In the genomic region with DNA sequence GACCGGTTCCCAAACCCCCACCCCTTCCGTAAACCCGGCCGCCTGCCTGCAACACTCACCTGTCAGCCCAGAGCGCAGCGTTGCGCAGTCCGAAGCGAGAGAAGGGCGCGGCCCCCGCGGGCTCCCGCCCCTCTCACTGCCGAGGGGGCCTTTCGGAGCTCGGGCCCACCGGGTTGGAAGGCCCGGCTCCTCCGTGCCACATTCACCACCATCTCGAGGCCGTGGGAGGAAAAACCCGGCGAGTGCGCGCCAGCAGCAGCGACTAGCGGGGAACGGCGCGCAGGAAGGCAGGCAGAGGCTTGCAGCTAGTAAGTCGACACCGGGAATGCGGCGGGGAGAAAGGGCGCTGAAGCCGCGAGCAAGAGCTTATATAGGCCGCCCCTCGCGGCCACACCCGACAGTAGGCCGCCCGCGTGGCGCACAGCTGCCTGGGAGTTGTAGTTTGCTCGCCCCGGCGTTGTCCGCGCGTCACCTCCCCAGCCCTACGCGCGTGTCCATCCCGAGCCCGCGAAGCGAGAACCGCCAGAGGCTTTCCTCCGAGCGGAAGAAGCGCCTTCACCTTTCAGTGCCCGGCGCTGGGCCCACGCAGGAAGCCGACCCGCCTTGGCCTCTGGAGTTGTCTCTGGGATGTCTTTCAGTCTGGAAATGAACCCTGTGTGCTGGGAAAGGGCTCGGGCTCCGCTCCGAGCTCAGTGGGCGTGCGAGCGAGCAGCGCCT, we compare ENCODE assay signal across 1 cellular context.
TF ChIP-seq lines count a peak whose summit lies in the region.

No MANE protein-coding gene starts in this region.

TF ChIP-seq in K562, 482 proteins besides CTCF, POLR2A, EP300 and RAD21 (continued from another document and continues in another):
- TF ChIP-seq, protein P1, sequence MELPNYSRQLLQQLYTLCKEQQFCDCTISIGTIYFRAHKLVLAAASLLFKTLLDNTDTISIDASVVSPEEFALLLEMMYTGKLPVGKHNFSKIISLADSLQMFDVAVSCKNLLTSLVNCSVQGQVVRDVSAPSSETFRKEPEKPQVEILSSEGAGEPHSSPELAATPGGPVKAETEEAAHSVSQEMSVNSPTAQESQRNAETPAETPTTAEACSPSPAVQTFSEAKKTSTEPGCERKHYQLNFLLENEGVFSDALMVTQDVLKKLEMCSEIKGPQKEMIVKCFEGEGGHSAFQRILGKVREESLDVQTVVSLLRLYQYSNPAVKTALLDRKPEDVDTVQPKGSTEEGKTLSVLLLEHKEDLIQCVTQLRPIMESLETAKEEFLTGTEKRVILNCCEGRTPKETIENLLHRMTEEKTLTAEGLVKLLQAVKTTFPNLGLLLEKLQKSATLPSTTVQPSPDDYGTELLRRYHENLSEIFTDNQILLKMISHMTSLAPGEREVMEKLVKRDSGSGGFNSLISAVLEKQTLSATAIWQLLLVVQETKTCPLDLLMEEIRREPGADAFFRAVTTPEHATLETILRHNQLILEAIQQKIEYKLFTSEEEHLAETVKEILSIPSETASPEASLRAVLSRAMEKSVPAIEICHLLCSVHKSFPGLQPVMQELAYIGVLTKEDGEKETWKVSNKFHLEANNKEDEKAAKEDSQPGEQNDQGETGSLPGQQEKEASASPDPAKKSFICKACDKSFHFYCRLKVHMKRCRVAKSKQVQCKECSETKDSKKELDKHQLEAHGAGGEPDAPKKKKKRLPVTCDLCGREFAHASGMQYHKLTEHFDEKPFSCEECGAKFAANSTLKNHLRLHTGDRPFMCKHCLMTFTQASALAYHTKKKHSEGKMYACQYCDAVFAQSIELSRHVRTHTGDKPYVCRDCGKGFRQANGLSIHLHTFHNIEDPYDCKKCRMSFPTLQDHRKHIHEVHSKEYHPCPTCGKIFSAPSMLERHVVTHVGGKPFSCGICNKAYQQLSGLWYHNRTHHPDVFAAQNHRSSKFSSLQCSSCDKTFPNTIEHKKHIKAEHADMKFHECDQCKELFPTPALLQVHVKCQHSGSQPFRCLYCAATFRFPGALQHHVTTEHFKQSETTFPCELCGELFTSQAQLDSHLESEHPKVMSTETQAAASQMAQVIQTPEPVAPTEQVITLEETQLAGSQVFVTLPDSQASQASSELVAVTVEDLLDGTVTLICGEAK (IDR thresholded peaks at IDR 0.05), result peak; percentile 63; the same call in 1 of the 2 replicates
- TF ChIP-seq, protein P1 (CRISPR knock-in tag; IDR thresholded peaks at IDR 0.05), result no peak; the same call in 1 of the 2 replicates
- TF ChIP-seq PHF20 (IDR thresholded peaks at IDR 0.05; ENCODE audit: partially characterized antibody), result peak; percentile 78
- TF ChIP-seq, protein P2, sequence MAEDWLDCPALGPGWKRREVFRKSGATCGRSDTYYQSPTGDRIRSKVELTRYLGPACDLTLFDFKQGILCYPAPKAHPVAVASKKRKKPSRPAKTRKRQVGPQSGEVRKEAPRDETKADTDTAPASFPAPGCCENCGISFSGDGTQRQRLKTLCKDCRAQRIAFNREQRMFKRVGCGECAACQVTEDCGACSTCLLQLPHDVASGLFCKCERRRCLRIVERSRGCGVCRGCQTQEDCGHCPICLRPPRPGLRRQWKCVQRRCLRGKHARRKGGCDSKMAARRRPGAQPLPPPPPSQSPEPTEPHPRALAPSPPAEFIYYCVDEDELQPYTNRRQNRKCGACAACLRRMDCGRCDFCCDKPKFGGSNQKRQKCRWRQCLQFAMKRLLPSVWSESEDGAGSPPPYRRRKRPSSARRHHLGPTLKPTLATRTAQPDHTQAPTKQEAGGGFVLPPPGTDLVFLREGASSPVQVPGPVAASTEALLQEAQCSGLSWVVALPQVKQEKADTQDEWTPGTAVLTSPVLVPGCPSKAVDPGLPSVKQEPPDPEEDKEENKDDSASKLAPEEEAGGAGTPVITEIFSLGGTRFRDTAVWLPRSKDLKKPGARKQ (CRISPR knock-in tag; IDR thresholded peaks at IDR 0.05), result no peak
- TF ChIP-seq ZNF282 (CRISPR knock-in tag; IDR thresholded peaks at IDR 0.05), result peak; percentile 58; the same call in 1 of the 2 replicates
- TF ChIP-seq, protein P3, sequence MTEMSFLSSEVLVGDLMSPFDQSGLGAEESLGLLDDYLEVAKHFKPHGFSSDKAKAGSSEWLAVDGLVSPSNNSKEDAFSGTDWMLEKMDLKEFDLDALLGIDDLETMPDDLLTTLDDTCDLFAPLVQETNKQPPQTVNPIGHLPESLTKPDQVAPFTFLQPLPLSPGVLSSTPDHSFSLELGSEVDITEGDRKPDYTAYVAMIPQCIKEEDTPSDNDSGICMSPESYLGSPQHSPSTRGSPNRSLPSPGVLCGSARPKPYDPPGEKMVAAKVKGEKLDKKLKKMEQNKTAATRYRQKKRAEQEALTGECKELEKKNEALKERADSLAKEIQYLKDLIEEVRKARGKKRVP (CRISPR knock-in tag; IDR thresholded peaks at IDR 0.05), result peak; percentile 18; the same call in 1 of the 2 replicates
- TF ChIP-seq ZFP30 (CRISPR knock-in tag; IDR thresholded peaks at IDR 0.05; ENCODE audit: borderline replicate concordance), result no peak
- TF ChIP-seq IRF2 (CRISPR knock-in tag; IDR thresholded peaks at IDR 0.05), result no peak
- TF ChIP-seq, protein P4, sequence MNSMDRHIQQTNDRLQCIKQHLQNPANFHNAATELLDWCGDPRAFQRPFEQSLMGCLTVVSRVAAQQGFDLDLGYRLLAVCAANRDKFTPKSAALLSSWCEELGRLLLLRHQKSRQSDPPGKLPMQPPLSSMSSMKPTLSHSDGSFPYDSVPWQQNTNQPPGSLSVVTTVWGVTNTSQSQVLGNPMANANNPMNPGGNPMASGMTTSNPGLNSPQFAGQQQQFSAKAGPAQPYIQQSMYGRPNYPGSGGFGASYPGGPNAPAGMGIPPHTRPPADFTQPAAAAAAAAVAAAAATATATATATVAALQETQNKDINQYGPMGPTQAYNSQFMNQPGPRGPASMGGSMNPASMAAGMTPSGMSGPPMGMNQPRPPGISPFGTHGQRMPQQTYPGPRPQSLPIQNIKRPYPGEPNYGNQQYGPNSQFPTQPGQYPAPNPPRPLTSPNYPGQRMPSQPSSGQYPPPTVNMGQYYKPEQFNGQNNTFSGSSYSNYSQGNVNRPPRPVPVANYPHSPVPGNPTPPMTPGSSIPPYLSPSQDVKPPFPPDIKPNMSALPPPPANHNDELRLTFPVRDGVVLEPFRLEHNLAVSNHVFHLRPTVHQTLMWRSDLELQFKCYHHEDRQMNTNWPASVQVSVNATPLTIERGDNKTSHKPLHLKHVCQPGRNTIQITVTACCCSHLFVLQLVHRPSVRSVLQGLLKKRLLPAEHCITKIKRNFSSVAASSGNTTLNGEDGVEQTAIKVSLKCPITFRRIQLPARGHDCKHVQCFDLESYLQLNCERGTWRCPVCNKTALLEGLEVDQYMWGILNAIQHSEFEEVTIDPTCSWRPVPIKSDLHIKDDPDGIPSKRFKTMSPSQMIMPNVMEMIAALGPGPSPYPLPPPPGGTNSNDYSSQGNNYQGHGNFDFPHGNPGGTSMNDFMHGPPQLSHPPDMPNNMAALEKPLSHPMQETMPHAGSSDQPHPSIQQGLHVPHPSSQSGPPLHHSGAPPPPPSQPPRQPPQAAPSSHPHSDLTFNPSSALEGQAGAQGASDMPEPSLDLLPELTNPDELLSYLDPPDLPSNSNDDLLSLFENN (IDR thresholded peaks at IDR 0.05; ENCODE audit: low read depth in 2 of 2, low read length in 2 of 2), result peak in 1 of 2 experiments; percentile 93; a peak in 2 of 4 replicates
- TF ChIP-seq POU5F1 (IDR thresholded peaks at IDR 0.05; ENCODE audit: borderline replicate concordance, low read depth, low read length, partially characterized antibody), result peak; percentile 53
- peak; percentile 83; the same call in 1 of the 2 replicates for TF ChIP-seq ZKSCAN1 (IDR thresholded peaks at IDR 0.05; ENCODE audit: low read depth, low read length)
- TF ChIP-seq TBP (optimal IDR thresholded peaks at IDR 0.05; ENCODE audit: low read depth, low read length), result no peak
- TF ChIP-seq CBFA2T2 (conservative IDR thresholded peaks at IDR 0.05), result 0 out of 2 replicates have a peak, but pooled peaks have one; percentile 13
- TF ChIP-seq, protein P5, sequence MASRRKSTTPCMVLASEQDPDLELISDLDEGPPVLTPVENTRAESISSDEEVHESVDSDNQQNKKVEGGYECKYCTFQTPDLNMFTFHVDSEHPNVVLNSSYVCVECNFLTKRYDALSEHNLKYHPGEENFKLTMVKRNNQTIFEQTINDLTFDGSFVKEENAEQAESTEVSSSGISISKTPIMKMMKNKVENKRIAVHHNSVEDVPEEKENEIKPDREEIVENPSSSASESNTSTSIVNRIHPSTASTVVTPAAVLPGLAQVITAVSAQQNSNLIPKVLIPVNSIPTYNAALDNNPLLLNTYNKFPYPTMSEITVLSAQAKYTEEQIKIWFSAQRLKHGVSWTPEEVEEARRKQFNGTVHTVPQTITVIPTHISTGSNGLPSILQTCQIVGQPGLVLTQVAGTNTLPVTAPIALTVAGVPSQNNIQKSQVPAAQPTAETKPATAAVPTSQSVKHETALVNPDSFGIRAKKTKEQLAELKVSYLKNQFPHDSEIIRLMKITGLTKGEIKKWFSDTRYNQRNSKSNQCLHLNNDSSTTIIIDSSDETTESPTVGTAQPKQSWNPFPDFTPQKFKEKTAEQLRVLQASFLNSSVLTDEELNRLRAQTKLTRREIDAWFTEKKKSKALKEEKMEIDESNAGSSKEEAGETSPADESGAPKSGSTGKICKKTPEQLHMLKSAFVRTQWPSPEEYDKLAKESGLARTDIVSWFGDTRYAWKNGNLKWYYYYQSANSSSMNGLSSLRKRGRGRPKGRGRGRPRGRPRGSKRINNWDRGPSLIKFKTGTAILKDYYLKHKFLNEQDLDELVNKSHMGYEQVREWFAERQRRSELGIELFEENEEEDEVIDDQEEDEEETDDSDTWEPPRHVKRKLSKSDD (conservative IDR thresholded peaks at IDR 0.05; ENCODE audit: low read length), result 0 out of 2 replicates have a peak, but pooled peaks have one; percentile 44
- TF ChIP-seq CSDE1 (IDR thresholded peaks at IDR 0.05), result peak in 1 of 2 experiments; percentile 84; a peak in 2 of 4 replicates
- TF ChIP-seq, protein P6, sequence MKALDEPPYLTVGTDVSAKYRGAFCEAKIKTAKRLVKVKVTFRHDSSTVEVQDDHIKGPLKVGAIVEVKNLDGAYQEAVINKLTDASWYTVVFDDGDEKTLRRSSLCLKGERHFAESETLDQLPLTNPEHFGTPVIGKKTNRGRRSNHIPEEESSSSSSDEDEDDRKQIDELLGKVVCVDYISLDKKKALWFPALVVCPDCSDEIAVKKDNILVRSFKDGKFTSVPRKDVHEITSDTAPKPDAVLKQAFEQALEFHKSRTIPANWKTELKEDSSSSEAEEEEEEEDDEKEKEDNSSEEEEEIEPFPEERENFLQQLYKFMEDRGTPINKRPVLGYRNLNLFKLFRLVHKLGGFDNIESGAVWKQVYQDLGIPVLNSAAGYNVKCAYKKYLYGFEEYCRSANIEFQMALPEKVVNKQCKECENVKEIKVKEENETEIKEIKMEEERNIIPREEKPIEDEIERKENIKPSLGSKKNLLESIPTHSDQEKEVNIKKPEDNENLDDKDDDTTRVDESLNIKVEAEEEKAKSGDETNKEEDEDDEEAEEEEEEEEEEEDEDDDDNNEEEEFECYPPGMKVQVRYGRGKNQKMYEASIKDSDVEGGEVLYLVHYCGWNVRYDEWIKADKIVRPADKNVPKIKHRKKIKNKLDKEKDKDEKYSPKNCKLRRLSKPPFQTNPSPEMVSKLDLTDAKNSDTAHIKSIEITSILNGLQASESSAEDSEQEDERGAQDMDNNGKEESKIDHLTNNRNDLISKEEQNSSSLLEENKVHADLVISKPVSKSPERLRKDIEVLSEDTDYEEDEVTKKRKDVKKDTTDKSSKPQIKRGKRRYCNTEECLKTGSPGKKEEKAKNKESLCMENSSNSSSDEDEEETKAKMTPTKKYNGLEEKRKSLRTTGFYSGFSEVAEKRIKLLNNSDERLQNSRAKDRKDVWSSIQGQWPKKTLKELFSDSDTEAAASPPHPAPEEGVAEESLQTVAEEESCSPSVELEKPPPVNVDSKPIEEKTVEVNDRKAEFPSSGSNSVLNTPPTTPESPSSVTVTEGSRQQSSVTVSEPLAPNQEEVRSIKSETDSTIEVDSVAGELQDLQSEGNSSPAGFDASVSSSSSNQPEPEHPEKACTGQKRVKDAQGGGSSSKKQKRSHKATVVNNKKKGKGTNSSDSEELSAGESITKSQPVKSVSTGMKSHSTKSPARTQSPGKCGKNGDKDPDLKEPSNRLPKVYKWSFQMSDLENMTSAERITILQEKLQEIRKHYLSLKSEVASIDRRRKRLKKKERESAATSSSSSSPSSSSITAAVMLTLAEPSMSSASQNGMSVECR (CRISPR knock-in tag; IDR thresholded peaks at IDR 0.05), result peak; percentile 94
- TF ChIP-seq ZC3H11A (IDR thresholded peaks at IDR 0.05; ENCODE audit: low read depth, low read length), result peak; percentile 20; the same call in 1 of the 2 replicates
- no peak for TF ChIP-seq EZH2 (IDR thresholded peaks at IDR 0.05; ENCODE audit: borderline replicate concordance, low read depth, low read length)
- TF ChIP-seq ZNF133 (CRISPR knock-in tag; IDR thresholded peaks at IDR 0.05), result no peak
- peak; percentile 46; the same call in 1 of the 2 replicates for TF ChIP-seq MYNN (IDR thresholded peaks at IDR 0.05)
- TF ChIP-seq MYNN (CRISPR knock-in tag; IDR thresholded peaks at IDR 0.05), result no peak
- peak; percentile 89 for TF ChIP-seq BCOR (IDR thresholded peaks at IDR 0.05)
- TF ChIP-seq RBM14 (IDR thresholded peaks at IDR 0.05; ENCODE audit: borderline replicate concordance, insufficient read depth, low read depth, low read length), result peak; percentile 100; the same call in 1 of the 2 replicates
- TF ChIP-seq, protein P7, sequence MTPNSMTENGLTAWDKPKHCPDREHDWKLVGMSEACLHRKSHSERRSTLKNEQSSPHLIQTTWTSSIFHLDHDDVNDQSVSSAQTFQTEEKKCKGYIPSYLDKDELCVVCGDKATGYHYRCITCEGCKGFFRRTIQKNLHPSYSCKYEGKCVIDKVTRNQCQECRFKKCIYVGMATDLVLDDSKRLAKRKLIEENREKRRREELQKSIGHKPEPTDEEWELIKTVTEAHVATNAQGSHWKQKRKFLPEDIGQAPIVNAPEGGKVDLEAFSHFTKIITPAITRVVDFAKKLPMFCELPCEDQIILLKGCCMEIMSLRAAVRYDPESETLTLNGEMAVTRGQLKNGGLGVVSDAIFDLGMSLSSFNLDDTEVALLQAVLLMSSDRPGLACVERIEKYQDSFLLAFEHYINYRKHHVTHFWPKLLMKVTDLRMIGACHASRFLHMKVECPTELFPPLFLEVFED (CRISPR knock-in tag; conservative IDR thresholded peaks at IDR 0.05), result peak; percentile 91
- peak; percentile 89 for TF ChIP-seq GABPB1 (CRISPR knock-in tag; IDR thresholded peaks at IDR 0.05)
